21 cellular contexts compared by ENCODE assay signal in genomic region chr4:125714845-125715244, GRCh38.
DNase-seq lines count a peak whose midpoint lies in the region; TF ChIP-seq lines count a peak whose summit lies in the region.
"Had no signal": no experiment of that assay in that cellular context is flagged by ENCODE, and none has a peak within 500 bp of the region (broad histone marks: within the 10 kb centered on the region; RNA-seq: fewer than 3 reads in every experiment).

No MANE protein-coding gene starts in this region.

- H3K27ac ChIP-seq in HUES64 (ENCODE audit: low read depth, low read length) (peak overlapping the region; percentile 82; the same call in 1 of the 2 replicates), substantia nigra (ENCODE audit: low read depth, low read length, poor library complexity, severe bottlenecking) (no peak overlapping the region)
- H3K27ac ChIP-seq: BLaER1 treated with 17β-estradiol and CSF1 and Interleukin-3, amounts not matched to agents 10 nM and 100 nM; PC-9 had no signal

- no peak overlapping the region for H3K27ac Mint-ChIP-seq in mesothelial cell of epicardium
- H3K27ac Mint-ChIP-seq: CD8-positive, alpha-beta memory T cell; HFFc6 had no signal

- no peaks in the 10 kb centered on the region for H3K27me3 ChIP-seq in HUES64 (ENCODE audit: insufficient read depth, low read length)
- H3K27me3 ChIP-seq: BLaER1 treated with 17β-estradiol and CSF1 and Interleukin-3, amounts not matched to agents 10 nM and 100 nM had no signal

- no peak overlapping the region for H3K4me3 ChIP-seq in AG10803 (ENCODE audit: low read length)
- H3K4me3 ChIP-seq in HUES64 (ENCODE audit: low read length): no peak overlapping the region
- no peak overlapping the region for H3K4me3 ChIP-seq in epithelial cell of esophagus (ENCODE audit: low read length)
- H3K4me3 ChIP-seq: BLaER1 treated with 17β-estradiol and CSF1 and Interleukin-3, amounts not matched to agents 10 nM and 100 nM; GM12878; PC-9 had no signal

- H3K9ac ChIP-seq in HUES64 (ENCODE audit: low read depth, low read length): no peak overlapping the region
- H3K9ac ChIP-seq: BLaER1 treated with 17β-estradiol and CSF1 and Interleukin-3, amounts not matched to agents 10 nM and 100 nM had no signal

- no peaks in the 10 kb centered on the region for H3K4me1 Mint-ChIP-seq in mesothelial cell of epicardium
- H3K4me1 Mint-ChIP-seq: CD8-positive, alpha-beta memory T cell had no signal

- peaks cover 4% of the 10 kb centered on the region for H3K9me3 Mint-ChIP-seq in mesothelial cell of epicardium
- H3K9me3 Mint-ChIP-seq: HFFc6 had no signal

- TF ChIP-seq CTCF in AG10803 (conservative IDR thresholded peaks at IDR 0.05; ENCODE audit: low read length) (no peak), epithelial cell of esophagus (IDR thresholded peaks at IDR 0.05; ENCODE audit: insufficient read depth, low read depth, low read length, missing control alignments) (no peak), mesothelial cell of epicardium (IDR thresholded peaks at IDR 0.05; ENCODE audit: unreplicated experiment) (no peak)

- H3K4me3 Mint-ChIP-seq in mesothelial cell of epicardium: no peak overlapping the region
- H3K4me3 Mint-ChIP-seq: CD8-positive, alpha-beta memory T cell; HFFc6 had no signal

- H3K27me3 Mint-ChIP-seq in mesothelial cell of epicardium (ENCODE audit: low read depth): no peaks in the 10 kb centered on the region
- H3K27me3 Mint-ChIP-seq: CD8-positive, alpha-beta memory T cell had no signal

- DNase-seq in AG10803 (ENCODE audit: low read depth) (peak; percentile 17), epithelial cell of esophagus (ENCODE audit: low read depth) (peak; percentile 31), iPS-NIHi11 (ENCODE audit: low spot score) (peak; percentile 35), DMS53 treated with DMSO at 0.1 percent for 48 hours (lab: John Stamatoyannopoulos, UW; ENCODE audit: unreplicated experiment) (no peak), substantia nigra (lab: John Stamatoyannopoulos, UW) (no peak), islet precursor cell (no peak), mesothelial cell of epicardium (ENCODE audit: low spot score in 2 of 2, unreplicated experiment in 2 of 2) (no peak)
- DNase-seq: 8988T; CD8-positive, alpha-beta memory T cell; DND-41; GOT3; HFFc6; NCI-H1436 treated with DMSO at 0.1 percent for 48 hours; NCI-H2029 treated with DMSO at 0.1 percent for 48 hours; NCI-H2171 treated with DMSO at 0.1 percent for 48 hours; NCI-H446 treated with DMSO at 0.1 percent for 48 hours; NCI-H82; PC-9 had no signal

- H3K36me3 Mint-ChIP-seq in mesothelial cell of epicardium: no peaks in the 10 kb centered on the region
- H3K36me3 Mint-ChIP-seq: CD8-positive, alpha-beta memory T cell had no signal

- H3K36me3 ChIP-seq in HUES64 (ENCODE audit: insufficient read depth, low read length): no peaks in the 10 kb centered on the region
- H3K36me3 ChIP-seq: BLaER1 treated with 17β-estradiol and CSF1 and Interleukin-3, amounts not matched to agents 10 nM and 100 nM had no signal

- peaks cover 20% of the 10 kb centered on the region for H3K4me1 ChIP-seq in HUES64 (ENCODE audit: insufficient read depth, low read length)
- H3K4me1 ChIP-seq: BLaER1 treated with 17β-estradiol and CSF1 and Interleukin-3, amounts not matched to agents 10 nM and 100 nM had no signal

- H3K9me3 ChIP-seq in HUES64 (ENCODE audit: insufficient read depth, low read depth, low read length): no peaks in the 10 kb centered on the region
- H3K9me3 ChIP-seq: BLaER1 treated with 17β-estradiol and CSF1 and Interleukin-3, amounts not matched to agents 10 nM and 100 nM had no signal

Comparison
In these comparisons a context has a peak if more than half of its experiments do, and no peak if none do; other contexts are left out.
1. DNase-seq: peak in AG10803 (single experiment), epithelial cell of esophagus (single experiment) and iPS-NIHi11 (single experiment); none in DMS53 treated with DMSO at 0.1 percent for 48 hours (single experiment), substantia nigra (0 of 49), islet precursor cell (single experiment) and mesothelial cell of epicardium (0 of 2).